Comparison of ENCODE assay signal across 19 cellular contexts in genomic region chr7:103795112-103795511, GRCh38.
"Had no signal": no experiment of that assay in that cellular context is flagged by ENCODE, and none has a peak within 500 bp of the region (broad histone marks: within the 10 kb centered on the region; RNA-seq: fewer than 3 reads in every experiment).

No MANE protein-coding gene starts in this region.

- ATAC-seq: activated T-helper 17 cell treated with anti-CD3 and anti-CD28 coated beads, Interleukin-2, amount 50 U/mL, for 72 hours; body of pancreas; naive thymus-derived CD8-positive, alpha-beta T cell; pancreas; sciatic nerve had no signal

- H3K4me3 ChIP-seq: body of pancreas, hepatocyte, pancreas, smooth muscle cell, stomach, thoracic aorta, upper lobe of left lung had no signal

- DNase-seq: activated CD4-positive, alpha-beta T cell treated with anti-CD3 and anti-CD28 coated beads, Interleukin-2, amount 50 U/mL, for 4 hours; activated naive CD4-positive, alpha-beta T cell treated with Interleukin-2 at 50 U/mL for 16 hours; activated naive CD8-positive, alpha-beta T cell treated with anti-CD3 and anti-CD28 coated beads, Interleukin-2, amount 10 ng/mL, durations not matched to agents 7 days and 5 days; amygdala; body of pancreas; central memory CD4-positive, alpha-beta T cell; mesendoderm; naive thymus-derived CD8-positive, alpha-beta T cell; pancreas; stimulated activated CD4-positive, alpha-beta T cell treated with anti-CD3 and anti-CD28 coated beads, Interleukin-4, amount 100 ng/mL, for 1 hour; stomach; SW 1271; T-helper 2 cell; upper lobe of left lung had no signal
